8 cellular contexts compared by ENCODE assay signal in genomic region chr3:9933561-9934234, GRCh38. TPM values are rescaled to one million over a fixed set of nuclear protein-coding genes. Genes with fewer than 3 reads are reported as not detected.
A peak's percentile ranks its signal among the peaks of the same experiment; 100 is the strongest.
DNase-seq lines count a peak whose midpoint lies in the region; ATAC-seq and TF ChIP-seq lines count a peak whose summit lies in the region.

A gene with protein sequence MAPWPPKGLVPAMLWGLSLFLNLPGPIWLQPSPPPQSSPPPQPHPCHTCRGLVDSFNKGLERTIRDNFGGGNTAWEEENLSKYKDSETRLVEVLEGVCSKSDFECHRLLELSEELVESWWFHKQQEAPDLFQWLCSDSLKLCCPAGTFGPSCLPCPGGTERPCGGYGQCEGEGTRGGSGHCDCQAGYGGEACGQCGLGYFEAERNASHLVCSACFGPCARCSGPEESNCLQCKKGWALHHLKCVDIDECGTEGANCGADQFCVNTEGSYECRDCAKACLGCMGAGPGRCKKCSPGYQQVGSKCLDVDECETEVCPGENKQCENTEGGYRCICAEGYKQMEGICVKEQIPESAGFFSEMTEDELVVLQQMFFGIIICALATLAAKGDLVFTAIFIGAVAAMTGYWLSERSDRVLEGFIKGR (plus strand): TSS chr3:9933834. CDS start chr3:9934439, 605 bp downstream.

- peaks cover 44% of the 10 kb centered on the region for H3K4me1 ChIP-seq in left ventricle myocardium inferior
- H3K4me1 ChIP-seq in prostate gland (replicated peaks) = peaks cover 7% of the 10 kb centered on the region

- H3K36me3 Mint-ChIP-seq in T-helper 17 cell (ENCODE audit: low read depth) = peaks cover 4% of the 10 kb centered on the region

- peak within 1 kb of the TSS; percentile 99 for H3K27ac Mint-ChIP-seq in T-helper 17 cell

- TF ChIP-seq CTCF in GM13976 (IDR thresholded peaks at IDR 0.05; ENCODE audit: borderline replicate concordance, control extremely low read depth, extremely low read depth, insufficient read depth, missing control alignments) (no peak), left ventricle myocardium inferior (IDR thresholded peaks at IDR 0.05; ENCODE audit: borderline replicate concordance) (no peak), prostate gland (IDR thresholded peaks at IDR 0.05) (no peak)

- H3K27me3 Mint-ChIP-seq in T-helper 17 cell = no peaks in the 10 kb centered on the region

- ATAC-seq in HG02798 (IDR thresholded peaks at IDR 0.05; ENCODE audit: poor library complexity, unreplicated experiment) (peak; percentile 91), T-helper 17 cell (peak; percentile 85)

- WGBS in prostate gland = under 1% methylated on average over 48 of the region's 50 CpGs

- no peaks in the 10 kb centered on the region for H3K27me3 ChIP-seq in left ventricle myocardium inferior (ENCODE audit: low read depth)
- H3K27me3 ChIP-seq in prostate gland (replicated peaks; ENCODE audit: insufficient read depth) = no peaks in the 10 kb centered on the region

- H3K4me1 Mint-ChIP-seq in T-helper 17 cell = peaks cover 35% of the 10 kb centered on the region

- TF ChIP-seq POLR2A in prostate gland (IDR thresholded peaks at IDR 0.05) = peak; percentile 85

- in situ Hi-C loops in GM13976 (cut with MboI; ENCODE audit: low sequenced_read_pairs, unreplicated experiment) = no loop called here

- H3K4me3 ChIP-seq in left ventricle myocardium inferior (peak within 1 kb of the TSS; percentile 95), prostate gland (peak within 1 kb of the TSS; percentile 56 to 62)

- H3K9me3 ChIP-seq in T-helper 17 cell (ENCODE audit: control insufficient read depth, low read length, poor library complexity, severe bottlenecking) = no peaks in the 10 kb centered on the region
- H3K9me3 ChIP-seq in left ventricle myocardium inferior (replicated peaks) = no peaks in the 10 kb centered on the region
- no peaks in the 10 kb centered on the region for H3K9me3 ChIP-seq in prostate gland

- DNase-seq in GM13976 (ENCODE audit: low spot score) (peak; percentile 96), NCI-H1694 (lab: John Stamatoyannopoulos, UW) (peak; percentile 44), T-helper 17 cell (peak; percentile 95 to 97 (median 96)), amygdala (lab: John Stamatoyannopoulos, UW) (peak; percentile 38 to 98 (median 94)), left ventricle myocardium inferior (peak; percentile 96), prostate gland (ENCODE audit: low spot score) (peak; percentile 93), ureter (ENCODE audit: low spot score) (peak; percentile 97)

- H3K4me3 Mint-ChIP-seq in T-helper 17 cell = peak within 1 kb of the TSS; percentile 97

- intact Hi-C loops in left ventricle myocardium inferior (cut with micrococcal nuclease) = no loop called here
- intact Hi-C loops in prostate gland (cut with DNase I) = loop anchor here (5.0 kb wide), 1 partner anchor 91 kb away; the partner anchor contains the start of gene RPUSD3

- peaks cover 41% of the 10 kb centered on the region for H3K36me3 ChIP-seq in left ventricle myocardium inferior
- H3K36me3 ChIP-seq in prostate gland = peaks cover 0 to 4% of the 10 kb centered on the region in 2 donors

- H3K27ac ChIP-seq in left ventricle myocardium inferior (replicated peaks) (peak within 1 kb of the TSS; percentile 97), prostate gland (peak within 1 kb of the TSS; percentile 91 to 93)

RNA-seq across cellular contexts. Expression of the gene that starts here (rescaled TPM):
- total RNA-seq in T-helper 17 cell (10 to 100 TPM; 15.5 to 20.0 TPM), left ventricle myocardium inferior (72.3 TPM), prostate gland (10 to 100 TPM; 46.9 to 64.9 TPM), ureter (37.0 TPM)

Comparison
In these comparisons a context has a peak if more than half of its experiments do, and no peak if none do; other contexts are left out.
1. Peak in every context shown above with its lines: DNase-seq, ATAC-seq, H3K4me3 ChIP-seq and H3K27ac ChIP-seq.
2. DNase-seq: peak in every context shown above with its lines; median percentile 97 in ureter; 96 in GM13976; 96 in T-helper 17 cell; 96 in left ventricle myocardium inferior; 94 in amygdala; 93 in prostate gland; 44 in NCI-H1694.